In the genomic region with DNA sequence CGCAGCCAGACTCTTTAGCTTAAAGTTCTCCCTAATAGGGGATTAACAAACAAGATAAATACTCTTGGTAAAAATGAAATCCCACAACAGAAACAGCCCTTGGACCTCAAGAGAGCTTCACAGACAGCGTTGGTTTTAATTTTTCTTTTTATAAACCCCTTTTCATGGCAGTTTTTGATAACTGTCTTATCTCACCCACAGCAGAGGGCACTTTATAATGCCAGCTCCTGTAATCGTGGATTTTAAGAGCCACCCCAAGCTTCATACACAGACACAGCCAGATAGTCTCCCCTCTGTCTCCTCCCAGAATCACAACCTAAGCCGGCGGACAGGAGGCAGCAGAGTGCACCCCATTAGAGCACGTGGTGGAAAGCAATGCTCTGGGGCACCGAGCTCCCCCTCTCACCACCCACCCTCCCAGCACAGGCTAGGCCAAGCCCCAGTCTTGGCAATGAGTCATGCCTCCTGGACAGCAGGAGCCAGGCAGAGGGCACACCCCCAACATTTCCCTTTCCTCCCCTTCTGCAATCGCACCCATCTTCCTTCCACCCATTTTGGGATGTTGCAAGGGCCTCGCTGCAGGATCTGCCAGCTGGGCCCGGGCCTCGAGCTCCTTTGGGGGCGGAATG, we compare ENCODE assay signal across 8 cellular contexts. TPM values are rescaled to one million over a fixed set of nuclear protein-coding genes. Genes with fewer than 3 reads are reported as not detected.
A peak's percentile ranks its signal among the peaks of the same experiment; 100 is the strongest.
DNase-seq lines count a peak whose midpoint lies in the region; ATAC-seq and TF ChIP-seq lines count a peak whose summit lies in the region.

No MANE protein-coding gene starts in this region.

- no peaks in the 10 kb centered on the region for H3K9me2 ChIP-seq in SK-N-SH

- peak overlapping the region; percentile 80 for H3K4me2 ChIP-seq in SK-N-SH

- no peak for TF ChIP-seq EP300 in SK-N-SH (IDR thresholded peaks at IDR 0.05; ENCODE audit: borderline replicate concordance in 1 of 2, low read depth in 1 of 2, low read length in 1 of 2)

- H3K4me1 ChIP-seq in SK-N-SH (ENCODE audit: control insufficient read depth in 1 of 2, insufficient read depth in 2 of 2, low read depth in 1 of 2, low read length in 1 of 2) (peaks cover 19 to 30% of the 10 kb centered on the region in 2 experiments; a peak in 3 of 4 replicates), colonic mucosa (peaks cover 7% of the 10 kb centered on the region)

- intact Hi-C loops in colonic mucosa (cut with DNase I), result loop anchor here (5.0 to 10.0 kb wide), 3 partner anchors 237 to 601 kb away; partner anchors contain the start of genes MKKS and SLX4IP

- DNase-seq in ELF-1 (ENCODE audit: low read depth, low spot score) (peak; percentile 65), SK-N-SH (peak; percentile 71), colonic mucosa (peak; percentile 87)
- DNase-seq in stimulated activated CD4-positive, alpha-beta T cell treated with anti-CD3 and anti-CD28 coated beads, Interleukin-1b, Interleukin-23, amount 100 ng/mL, for 48 hours, result peak; percentile 22
- no peak for DNase-seq in central memory CD4-positive, alpha-beta T cell

- H3K79me2 ChIP-seq in SK-N-SH (ENCODE audit: insufficient read depth), result peaks cover 74% of the 10 kb centered on the region

- H3K9me3 ChIP-seq in SK-N-SH, result no peaks in the 10 kb centered on the region
- H3K9me3 ChIP-seq in colonic mucosa, result no peaks in the 10 kb centered on the region

- TF ChIP-seq RAD21 in SK-N-SH (IDR thresholded peaks at IDR 0.05; ENCODE audit: low read length), result peak; percentile 36; the same call in 1 of the 2 replicates

- peaks cover 42% of the 10 kb centered on the region for H4K20me1 ChIP-seq in SK-N-SH (ENCODE audit: insufficient read depth)

- no peak overlapping the region for H2AFZ ChIP-seq in SK-N-SH (ENCODE audit: low read depth)

- peaks cover 5 to 40% of the 10 kb centered on the region in 2 experiments for H3K36me3 ChIP-seq in SK-N-SH (replicated peaks in 1 of 2; ENCODE audit: control insufficient read depth in 1 of 2, insufficient read depth in 2 of 2, low read length in 1 of 2)
- H3K36me3 ChIP-seq in colonic mucosa, result no peaks in the 10 kb centered on the region

- 7% methylated on average over 12 of the region's 12 CpGs for WGBS in SK-N-SH (ENCODE audit: low lambda C conversion rate)

- H3F3A ChIP-seq in SK-N-SH (replicated peaks; ENCODE audit: insufficient read depth), result peaks cover 6% of the 10 kb centered on the region

- H3K4me3 ChIP-seq in SK-N-SH (ENCODE audit: low read depth in 2 of 2, low read length in 1 of 2) (peak overlapping the region; percentile 68 to 89; a peak in 3 of 4 replicates), colonic mucosa (peak overlapping the region; percentile 77)

- TF ChIP-seq CTCF in SK-N-SH (IDR thresholded peaks at IDR 0.05), result peak; percentile 66
- peak; percentile 19 for TF ChIP-seq CTCF in colonic mucosa (IDR thresholded peaks at IDR 0.05)

- H3K27ac ChIP-seq in SK-N-SH (ENCODE audit: low read depth in 2 of 2, low read length in 1 of 2) (peak overlapping the region in 1 of 2 experiments; percentile 98; a peak in 2 of 4 replicates), colonic mucosa (peak overlapping the region; percentile 100), layer of hippocampus (ENCODE audit: low read depth, low read length) (peak overlapping the region; percentile 30)

- peak; percentile 28 for ATAC-seq in GM19452 (IDR thresholded peaks at IDR 0.05; ENCODE audit: unreplicated experiment)
- peak; percentile 34 for ATAC-seq in HG03520 (IDR thresholded peaks at IDR 0.05; ENCODE audit: unreplicated experiment)

- peak overlapping the region; percentile 96; the same call in 1 of the 2 replicates for H3K9ac ChIP-seq in SK-N-SH
- peak overlapping the region in 1 of 2 donors; percentile 99 for H3K9ac ChIP-seq in colonic mucosa (ENCODE audit: low read depth in 2 of 2, low read length in 2 of 2)

- H3K27me3 ChIP-seq in SK-N-SH (ENCODE audit: insufficient read depth), result no peaks in the 10 kb centered on the region
- H3K27me3 ChIP-seq in colonic mucosa, result no peaks in the 10 kb centered on the region
- H3K27me3 ChIP-seq in layer of hippocampus (ENCODE audit: control insufficient read depth, insufficient read depth, low read length), result no peaks in the 10 kb centered on the region

- POLR2A ChIA-PET in SK-N-SH (lab: Yijun Ruan, JAX), result no interaction called here

- CTCF ChIA-PET in SK-N-SH (lab: Yijun Ruan, JAX), result interaction anchor here (0.8 to 1.8 kb wide), 7 partner anchors 8 to 875 kb away, joined by 3 to 9 read pairs (median 3); no protein-coding TSS in a partner anchor

TF ChIP-seq in SK-N-SH, 30 proteins besides CTCF, POLR2A, EP300 and RAD21 (continues in another document):
- TF ChIP-seq MAX (IDR thresholded peaks at IDR 0.05; ENCODE audit: low read depth) (peak; percentile 99), MXI1 (IDR thresholded peaks at IDR 0.05; ENCODE audit: low read depth, low read length) (0 out of 2 replicates have a peak, but pooled peaks have one; percentile 17), IRF3 (IDR thresholded peaks at IDR 0.05; ENCODE audit: low read depth, low read length) (no peak), SIN3A (IDR thresholded peaks at IDR 0.05; ENCODE audit: borderline replicate concordance, low read depth, low read length) (peak; percentile 73), SMC3 (IDR thresholded peaks at IDR 0.05; ENCODE audit: low read depth, low read length) (peak; percentile 42), GATA2 (CRISPR knock-in tag; IDR thresholded peaks at IDR 0.05) (no peak), TAF1 (IDR thresholded peaks at IDR 0.05; ENCODE audit: borderline replicate concordance, low read depth, low read length) (no peak), FOXM1 (IDR thresholded peaks at IDR 0.05; ENCODE audit: low read depth) (no peak), TCF12 (IDR thresholded peaks at IDR 0.05) (peak; percentile 66), FOXJ3 (CRISPR knock-in tag; IDR thresholded peaks at IDR 0.05) (no peak), NRF1 (IDR thresholded peaks at IDR 0.05; ENCODE audit: low read depth, low read length) (no peak), POLR2AphosphoS5 (IDR thresholded peaks at IDR 0.05; ENCODE audit: low read depth, low read length) (no peak; the same call in 1 of the 2 replicates), USF2 (IDR thresholded peaks at IDR 0.05; ENCODE audit: borderline replicate concordance, low read depth, low read length) (no peak), GABPA (IDR thresholded peaks at IDR 0.05; ENCODE audit: low read depth) (no peak)
- TF ChIP-seq, protein P1, sequence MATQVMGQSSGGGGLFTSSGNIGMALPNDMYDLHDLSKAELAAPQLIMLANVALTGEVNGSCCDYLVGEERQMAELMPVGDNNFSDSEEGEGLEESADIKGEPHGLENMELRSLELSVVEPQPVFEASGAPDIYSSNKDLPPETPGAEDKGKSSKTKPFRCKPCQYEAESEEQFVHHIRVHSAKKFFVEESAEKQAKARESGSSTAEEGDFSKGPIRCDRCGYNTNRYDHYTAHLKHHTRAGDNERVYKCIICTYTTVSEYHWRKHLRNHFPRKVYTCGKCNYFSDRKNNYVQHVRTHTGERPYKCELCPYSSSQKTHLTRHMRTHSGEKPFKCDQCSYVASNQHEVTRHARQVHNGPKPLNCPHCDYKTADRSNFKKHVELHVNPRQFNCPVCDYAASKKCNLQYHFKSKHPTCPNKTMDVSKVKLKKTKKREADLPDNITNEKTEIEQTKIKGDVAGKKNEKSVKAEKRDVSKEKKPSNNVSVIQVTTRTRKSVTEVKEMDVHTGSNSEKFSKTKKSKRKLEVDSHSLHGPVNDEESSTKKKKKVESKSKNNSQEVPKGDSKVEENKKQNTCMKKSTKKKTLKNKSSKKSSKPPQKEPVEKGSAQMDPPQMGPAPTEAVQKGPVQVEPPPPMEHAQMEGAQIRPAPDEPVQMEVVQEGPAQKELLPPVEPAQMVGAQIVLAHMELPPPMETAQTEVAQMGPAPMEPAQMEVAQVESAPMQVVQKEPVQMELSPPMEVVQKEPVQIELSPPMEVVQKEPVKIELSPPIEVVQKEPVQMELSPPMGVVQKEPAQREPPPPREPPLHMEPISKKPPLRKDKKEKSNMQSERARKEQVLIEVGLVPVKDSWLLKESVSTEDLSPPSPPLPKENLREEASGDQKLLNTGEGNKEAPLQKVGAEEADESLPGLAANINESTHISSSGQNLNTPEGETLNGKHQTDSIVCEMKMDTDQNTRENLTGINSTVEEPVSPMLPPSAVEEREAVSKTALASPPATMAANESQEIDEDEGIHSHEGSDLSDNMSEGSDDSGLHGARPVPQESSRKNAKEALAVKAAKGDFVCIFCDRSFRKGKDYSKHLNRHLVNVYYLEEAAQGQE (IDR thresholded peaks at IDR 0.05; ENCODE audit: low read depth, low read length), result 0 out of 2 replicates have a peak, but pooled peaks have one; percentile 20

RNA-seq across cellular contexts. Expression of gene JAG1, which starts 2.5 kb away (rescaled TPM):
- 6.0 and 7.7 TPM in 2 replicates for polyA plus RNA-seq in SK-N-SH (2012; rRNA removed)
- polyA plus RNA-seq in SK-N-SH (2012; cell fraction: cytosol; rRNA removed), result 3.7 TPM in 2 replicates
- 27.9 and 48.5 TPM in 2 replicates for polyA plus RNA-seq in SK-N-SH (2012; cell fraction: nucleus; rRNA removed)
- 100 to 1,000 TPM in 1 of 2 donors, 10 to 100 TPM in 1; 66.5 to 102 TPM for total RNA-seq in colonic mucosa
